ENCODE assay signal across 34 cellular contexts in the genomic region with DNA sequence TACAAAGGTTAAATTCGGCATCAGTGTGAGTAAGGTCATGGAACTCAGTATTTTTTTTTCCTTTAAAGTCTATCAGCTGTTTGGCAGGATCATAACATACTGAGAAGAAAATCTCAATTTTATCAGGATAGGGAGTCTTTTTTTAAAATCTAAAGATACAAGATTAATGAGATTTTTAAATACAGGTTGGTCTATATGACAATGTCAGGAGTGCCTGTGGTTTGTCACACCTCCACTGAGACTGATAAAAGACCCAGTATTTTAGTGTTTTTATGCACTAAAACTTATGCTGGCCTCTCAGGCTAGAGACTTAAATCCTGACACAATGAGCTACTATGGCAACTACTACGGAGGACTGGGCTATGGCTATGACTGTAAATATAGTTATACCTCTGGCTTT. TPM values are rescaled to one million over a fixed set of nuclear protein-coding genes. Genes with fewer than 3 reads are reported as not detected.
DNase-seq lines count a peak whose midpoint lies in the region; ATAC-seq and FAIRE-seq lines count a peak whose summit lies in the region.
"Had no signal": no experiment of that assay in that cellular context is flagged by ENCODE, and none has a peak within 500 bp of the region (broad histone marks: within the 10 kb centered on the region; RNA-seq: fewer than 3 reads in every experiment).

Gene KRTAP20-3, plus strand, starts transcription at position 301 of the 400 bp plus-strand sequence.

- H3K4me3 ChIP-seq in H7 (ENCODE audit: insufficient read depth, low read depth, low read length), result no peak within 1 kb of the TSS
- H3K4me3 ChIP-seq: A549; BLaER1; BLaER1 treated with 17β-estradiol and CSF1 and Interleukin-3, amounts not matched to agents 10 nM and 100 nM had no signal

- no peaks in the 10 kb centered on the region for H3K27me3 ChIP-seq in H7 (ENCODE audit: control insufficient read depth, insufficient read depth, low read length)
- H3K27me3 ChIP-seq: BE2C; BLaER1; BLaER1 treated with 17β-estradiol and CSF1 and Interleukin-3, amounts not matched to agents 10 nM and 100 nM had no signal

- FAIRE-seq in urothelium cell line (lab: Jason Lieb, UNC), result peak; percentile 40
- FAIRE-seq: A204.1, A549, D721Med had no signal

- no peaks in the 10 kb centered on the region for H3K36me3 Mint-ChIP-seq in activated naive CD4-positive, alpha-beta T cell treated with anti-CD3 and anti-CD28 coated beads, Interleukin-2, amount 10 ng/mL, durations not matched to agents 7 days and 5 days
- no peaks in the 10 kb centered on the region for H3K36me3 Mint-ChIP-seq in activated naive CD4-positive, alpha-beta T cell treated with anti-CD3 and anti-CD28 coated beads, Interleukin-2, amount 50 U/mL, for 72 hours
- H3K36me3 Mint-ChIP-seq: CD14-positive monocyte; CD4-positive, alpha-beta memory T cell; CD4-positive, CD25-positive, alpha-beta regulatory T cell; CD8-positive, alpha-beta memory T cell; CD8-positive, alpha-beta T cell had no signal

- H3K4me3 Mint-ChIP-seq in activated naive CD4-positive, alpha-beta T cell treated with anti-CD3 and anti-CD28 coated beads, Interleukin-2, amount 10 ng/mL, durations not matched to agents 7 days and 5 days, result no peak within 1 kb of the TSS
- H3K4me3 Mint-ChIP-seq: B cell; CD14-positive monocyte; CD4-positive, alpha-beta memory T cell; CD4-positive, alpha-beta T cell; CD4-positive, CD25-positive, alpha-beta regulatory T cell; CD8-positive, alpha-beta memory T cell; CD8-positive, alpha-beta T cell had no signal

- DNase-seq in activated naive CD4-positive, alpha-beta T cell treated with anti-CD3 and anti-CD28 coated beads, Interleukin-2, amount 10 ng/mL, durations not matched to agents 7 days and 5 days, result no peak
- DNase-seq in activated naive CD4-positive, alpha-beta T cell treated with anti-CD3 and anti-CD28 coated beads, Interleukin-2, amount 50 U/mL, for 72 hours (ENCODE audit: low spot score in 2 of 2), result no peak
- no peak for DNase-seq in urothelium cell line (ENCODE audit: low spot score)
- no peak for DNase-seq in H7
- DNase-seq: 8988T; ACHN; AML-193; BE2C; C1 segment of cervical spinal cord; Caco-2; Calu3; CD4-positive, alpha-beta memory T cell; CD4-positive, alpha-beta T cell; CD4-positive, CD25-positive, alpha-beta regulatory T cell; CD8-positive, alpha-beta memory T cell; CD8-positive, alpha-beta T cell; COR-L47; DMS 273 treated with DMSO at 0.1 percent for 48 hours; DMS153; DMS53; DMS79; DMS79 treated with DMSO at 0.1 percent for 48 hours; DND-41; EL had no signal

- H3K27me3 Mint-ChIP-seq in activated naive CD4-positive, alpha-beta T cell treated with anti-CD3 and anti-CD28 coated beads, Interleukin-2, amount 10 ng/mL, durations not matched to agents 7 days and 5 days, result no peaks in the 10 kb centered on the region
- H3K27me3 Mint-ChIP-seq: B cell; CD4-positive, alpha-beta memory T cell; CD4-positive, alpha-beta T cell; CD4-positive, CD25-positive, alpha-beta regulatory T cell had no signal

- H3K27ac Mint-ChIP-seq in activated naive CD4-positive, alpha-beta T cell treated with anti-CD3 and anti-CD28 coated beads, Interleukin-2, amount 10 ng/mL, durations not matched to agents 7 days and 5 days, result peak within 1 kb of the TSS; percentile 9
- H3K27ac Mint-ChIP-seq in activated naive CD4-positive, alpha-beta T cell treated with anti-CD3 and anti-CD28 coated beads, Interleukin-2, amount 50 U/mL, for 72 hours, result no peak within 1 kb of the TSS
- H3K27ac Mint-ChIP-seq: B cell; CD14-positive monocyte; CD4-positive, alpha-beta memory T cell; CD4-positive, alpha-beta T cell; CD4-positive, CD25-positive, alpha-beta regulatory T cell; CD8-positive, alpha-beta memory T cell; CD8-positive, alpha-beta T cell had no signal

- ATAC-seq in activated naive CD4-positive, alpha-beta T cell treated with anti-CD3 and anti-CD28 coated beads, Interleukin-2, amount 50 U/mL, for 72 hours, result no peak
- ATAC-seq: A549; CD8-positive, alpha-beta T cell had no signal

- H3K9me3 Mint-ChIP-seq in activated naive CD4-positive, alpha-beta T cell treated with anti-CD3 and anti-CD28 coated beads, Interleukin-2, amount 10 ng/mL, durations not matched to agents 7 days and 5 days, result peaks cover 3% of the 10 kb centered on the region
- H3K9me3 Mint-ChIP-seq in activated naive CD4-positive, alpha-beta T cell treated with anti-CD3 and anti-CD28 coated beads, Interleukin-2, amount 50 U/mL, for 72 hours, result peaks cover 15 to 18% of the 10 kb centered on the region in 2 donors
- H3K9me3 Mint-ChIP-seq: CD8-positive, alpha-beta T cell had no signal

- CTCF ChIA-PET in activated naive CD4-positive, alpha-beta T cell treated with anti-CD3 and anti-CD28 coated beads, Interleukin-2, amount 10 ng/mL, durations not matched to agents 7 days and 5 days (lab: Charles Lee), result no interaction called here

- H3K36me3 ChIP-seq in H7 (replicated peaks; ENCODE audit: control insufficient read depth, insufficient read depth, low read length), result no peaks in the 10 kb centered on the region
- H3K36me3 ChIP-seq: BE2C; BLaER1; BLaER1 treated with 17β-estradiol and CSF1 and Interleukin-3, amounts not matched to agents 10 nM and 100 nM had no signal

- no peaks in the 10 kb centered on the region for H3K4me1 Mint-ChIP-seq in activated naive CD4-positive, alpha-beta T cell treated with anti-CD3 and anti-CD28 coated beads, Interleukin-2, amount 10 ng/mL, durations not matched to agents 7 days and 5 days
- H3K4me1 Mint-ChIP-seq: B cell; CD14-positive monocyte; CD4-positive, alpha-beta memory T cell; CD4-positive, CD25-positive, alpha-beta regulatory T cell; CD8-positive, alpha-beta memory T cell had no signal

RNA-seq across cellular contexts. Expression of gene KRTAP20-3, which starts in this region (rescaled TPM):
- total RNA-seq in activated naive CD4-positive, alpha-beta T cell treated with anti-CD3 and anti-CD28 coated beads, Interleukin-2, amount 50 U/mL, for 72 hours, result not detected
- total RNA-seq in H7 (2014; rRNA removed; shearing (Covaris generic)), result not detected in 2 replicates
- total RNA-seq: A172; A673; B cell; Caco-2; Calu3; CD4-positive, alpha-beta memory T cell; CD4-positive, alpha-beta T cell; CD4-positive, CD25-positive, alpha-beta regulatory T cell; CD8-positive, alpha-beta memory T cell; CD8-positive, alpha-beta T cell; Daoy had no signal
